ENCODE assay signal across 18 cellular contexts in the genomic region with DNA sequence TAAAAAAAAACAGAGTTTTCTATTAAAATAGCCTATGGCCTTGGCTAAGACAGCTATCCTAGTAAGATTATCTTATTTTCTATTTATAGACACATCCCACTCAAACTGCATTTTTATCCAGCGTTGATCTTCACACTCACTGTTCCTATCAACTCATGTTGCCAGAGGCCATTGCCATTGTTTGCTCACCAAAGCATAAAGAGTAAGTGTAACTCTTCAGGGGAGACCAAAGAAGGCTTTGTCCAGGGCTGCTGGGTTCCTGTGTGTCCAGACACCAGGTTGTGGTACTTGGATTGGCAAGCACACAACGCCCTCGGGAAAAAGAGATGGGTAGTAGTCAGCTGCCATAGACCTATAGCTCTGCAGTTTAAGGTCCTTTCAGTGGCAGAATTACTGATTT.
"Had no signal": no experiment of that assay in that cellular context is flagged by ENCODE, and none has a peak within 500 bp of the region (broad histone marks: within the 10 kb centered on the region; RNA-seq: fewer than 3 reads in every experiment).

No MANE protein-coding gene starts in this region.

- ATAC-seq: body of pancreas, natural killer cell, sciatic nerve, upper lobe of right lung had no signal

- H3K27me3 ChIP-seq: body of pancreas, upper lobe of right lung had no signal

- H3K4me1 Mint-ChIP-seq: activated CD4-positive, alpha-beta memory T cell treated with anti-CD3 and anti-CD28 coated beads, Interleukin-2, amount 10 ng/mL, durations not matched to agents 7 days and 5 days; central memory CD8-positive, alpha-beta T cell; natural killer cell had no signal

- H3K9me3 ChIP-seq: body of pancreas, upper lobe of right lung had no signal

- H3K9me3 Mint-ChIP-seq: activated CD4-positive, alpha-beta memory T cell treated with anti-CD3 and anti-CD28 coated beads, Interleukin-2, amount 10 ng/mL, durations not matched to agents 7 days and 5 days; activated T-helper 1 cell treated with anti-CD3 and anti-CD28 coated beads, Interleukin-12 subunit alpha, Interleukin-12 subunit beta, Interleukin-2, Interleukin-4 antibody, amounts not matched to agents 30 ng/mL and 10 ng/mL and 1 ng/mL, durations not matched to agents 14 hours and 24 hours and 36 hours; central memory CD8-positive, alpha-beta T cell; natural killer cell had no signal

- H3K36me3 ChIP-seq: upper lobe of right lung had no signal

- H3K27me3 Mint-ChIP-seq: activated CD4-positive, alpha-beta memory T cell treated with anti-CD3 and anti-CD28 coated beads, Interleukin-2, amount 10 ng/mL, durations not matched to agents 7 days and 5 days; central memory CD8-positive, alpha-beta T cell; progenitor cell of endocrine pancreas had no signal

- H3K4me3 Mint-ChIP-seq: activated CD4-positive, alpha-beta memory T cell treated with anti-CD3 and anti-CD28 coated beads, Interleukin-2, amount 10 ng/mL, durations not matched to agents 7 days and 5 days; activated T-helper 1 cell treated with anti-CD3 and anti-CD28 coated beads, Interleukin-12 subunit alpha, Interleukin-12 subunit beta, Interleukin-2, Interleukin-4 antibody, amounts not matched to agents 30 ng/mL and 10 ng/mL and 1 ng/mL, durations not matched to agents 14 hours and 24 hours and 36 hours; central memory CD8-positive, alpha-beta T cell; natural killer cell had no signal

- H3K4me1 ChIP-seq: body of pancreas, upper lobe of right lung had no signal

- H3K4me3 ChIP-seq: body of pancreas, lung, upper lobe of right lung had no signal

- H3K36me3 Mint-ChIP-seq: natural killer cell had no signal

- DNase-seq: activated CD4-positive, alpha-beta memory T cell treated with anti-CD3 and anti-CD28 coated beads, Interleukin-2, amount 10 ng/mL, durations not matched to agents 7 days and 5 days; activated CD8-positive, alpha-beta memory T cell treated with anti-CD3 and anti-CD28 coated beads, Interleukin-2, amount 50 U/mL, for 4 hours; activated naive CD4-positive, alpha-beta T cell; body of pancreas; cortex of kidney; effector CD8-positive, alpha-beta T cell; hippocampal formation; natural killer cell; nucleus accumbens; stimulated activated CD4-positive, alpha-beta T cell treated with anti-CD3 and anti-CD28 coated beads, Interleukin-2, amount 100 ng/mL, for 24 hours; stimulated activated naive CD4-positive, alpha-beta T cell; T-helper 9 cell; upper lobe of right lung had no signal

- H3K27ac ChIP-seq: body of pancreas, upper lobe of right lung had no signal
